Comparison of ENCODE assay signal across 11 cellular contexts in genomic region chr11:112778091-112778889, GRCh38.
"Had no signal": no experiment of that assay in that cellular context is flagged by ENCODE, and none has a peak within 500 bp of the region (broad histone marks: within the 10 kb centered on the region; RNA-seq: fewer than 3 reads in every experiment).

No MANE protein-coding gene starts in this region.

- H3K27ac Mint-ChIP-seq: activated B cell treated with CpG ODN at 0.5 μM for 24 hours; activated CD4-positive, alpha-beta T cell treated with anti-CD3 and anti-CD28 coated beads, Interleukin-2, amount 10 ng/mL, durations not matched to agents 7 days and 5 days; activated naive CD4-positive, alpha-beta T cell treated with anti-CD3 and anti-CD28 coated beads, Interleukin-2, amount 50 U/mL, for 24 hours; natural killer cell treated with Interleukin-12 subunit alpha and Interleukin-12 subunit beta and Interleukin-15 and Interleukin-18, amount 100 ng/mL, for 72 hours had no signal

- H3K36me3 Mint-ChIP-seq: activated naive CD4-positive, alpha-beta T cell treated with anti-CD3 and anti-CD28 coated beads, Interleukin-2, amount 50 U/mL, for 24 hours; natural killer cell treated with Interleukin-12 subunit alpha and Interleukin-12 subunit beta and Interleukin-15 and Interleukin-18, amount 100 ng/mL, for 72 hours had no signal

- H3K4me1 ChIP-seq: body of pancreas, transverse colon had no signal

- DNase-seq: activated B cell treated with CpG ODN at 0.5 μM for 24 hours; activated CD4-positive, alpha-beta T cell treated with anti-CD3 and anti-CD28 coated beads, Interleukin-2, amount 10 ng/mL, durations not matched to agents 7 days and 5 days; activated T-cell treated with anti-CD3 and anti-CD28 coated beads, Interleukin-2, amount 50 U/mL, for 1 hour; body of pancreas; cerebellar nuclear complex; dermis blood vessel endothelial cell; psoas muscle; T-helper 1 cell; transverse colon had no signal

- H3K36me3 ChIP-seq: transverse colon had no signal

- H3K4me3 Mint-ChIP-seq: activated B cell treated with CpG ODN at 0.5 μM for 24 hours; activated CD4-positive, alpha-beta T cell treated with anti-CD3 and anti-CD28 coated beads, Interleukin-2, amount 10 ng/mL, durations not matched to agents 7 days and 5 days; activated naive CD4-positive, alpha-beta T cell treated with anti-CD3 and anti-CD28 coated beads, Interleukin-2, amount 50 U/mL, for 24 hours; natural killer cell treated with Interleukin-12 subunit alpha and Interleukin-12 subunit beta and Interleukin-15 and Interleukin-18, amount 100 ng/mL, for 72 hours had no signal

- H3K27me3 ChIP-seq: body of pancreas, transverse colon had no signal

- H3K9me3 Mint-ChIP-seq: activated B cell treated with CpG ODN at 0.5 μM for 24 hours; activated CD4-positive, alpha-beta T cell treated with anti-CD3 and anti-CD28 coated beads, Interleukin-2, amount 10 ng/mL, durations not matched to agents 7 days and 5 days; activated naive CD4-positive, alpha-beta T cell treated with anti-CD3 and anti-CD28 coated beads, Interleukin-2, amount 50 U/mL, for 24 hours; natural killer cell treated with Interleukin-12 subunit alpha and Interleukin-12 subunit beta and Interleukin-15 and Interleukin-18, amount 100 ng/mL, for 72 hours had no signal

- H3K4me1 Mint-ChIP-seq: activated B cell treated with CpG ODN at 0.5 μM for 24 hours; activated CD4-positive, alpha-beta T cell treated with anti-CD3 and anti-CD28 coated beads, Interleukin-2, amount 10 ng/mL, durations not matched to agents 7 days and 5 days; activated naive CD4-positive, alpha-beta T cell treated with anti-CD3 and anti-CD28 coated beads, Interleukin-2, amount 50 U/mL, for 24 hours had no signal

- H3K27ac ChIP-seq: body of pancreas, psoas muscle, transverse colon had no signal

- H3K4me3 ChIP-seq: body of pancreas, psoas muscle, transverse colon had no signal

- H3K9me3 ChIP-seq: body of pancreas, psoas muscle, transverse colon had no signal

- H3K27me3 Mint-ChIP-seq: activated B cell treated with CpG ODN at 0.5 μM for 24 hours; activated CD4-positive, alpha-beta T cell treated with anti-CD3 and anti-CD28 coated beads, Interleukin-2, amount 10 ng/mL, durations not matched to agents 7 days and 5 days had no signal
